Comparison of ENCODE assay signal across 9 cellular contexts in the genomic region with DNA sequence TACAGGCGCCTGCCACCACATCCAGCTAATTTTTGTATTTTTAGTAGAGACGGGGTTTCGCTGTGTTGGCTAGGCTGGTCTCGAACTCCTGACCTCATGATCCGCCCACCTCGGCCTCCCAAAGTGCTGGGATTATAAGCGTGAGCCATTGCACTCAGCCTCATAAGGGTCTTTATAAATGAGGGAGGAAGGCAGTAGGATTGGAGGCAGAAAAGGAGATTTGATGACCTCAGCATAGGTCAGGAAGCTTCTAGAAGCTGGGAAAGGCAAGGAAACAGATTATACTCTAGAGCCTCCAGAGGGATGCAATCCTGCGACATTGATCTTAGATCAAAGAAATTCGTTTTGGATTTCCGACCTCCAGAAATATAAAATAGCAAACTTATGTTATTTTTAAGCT. TPM values are rescaled to one million over a fixed set of nuclear protein-coding genes. Genes with fewer than 3 reads are reported as not detected.
A peak's percentile ranks its signal among the peaks of the same experiment; 100 is the strongest.
DNase-seq lines count a peak whose midpoint lies in the region; ATAC-seq, FAIRE-seq and TF ChIP-seq lines count a peak whose summit lies in the region.
"Not testable (repeated sequence)": the region's sequence is repeated elsewhere in the genome, so short reads cannot be mapped to it uniquely, and the experiment has no call there.
"Had no signal": no experiment of that assay in that cellular context is flagged by ENCODE, and none has a peak within 500 bp of the region (broad histone marks: within the 10 kb centered on the region; RNA-seq: fewer than 3 reads in every experiment).

No MANE protein-coding gene starts in this region.

- not testable (repeated sequence) for H3K36me3 Mint-ChIP-seq in CD8-positive, alpha-beta T cell; T-helper 17 cell (ENCODE audit: low read depth)
- peaks cover 11% of the 10 kb centered on the region for H3K36me3 Mint-ChIP-seq in activated T-helper 1 cell treated with anti-CD3 and anti-CD28 coated beads, Interleukin-12 subunit alpha, Interleukin-12 subunit beta, Interleukin-2, Interleukin-4 antibody, amounts not matched to agents 30 ng/mL and 10 ng/mL and 1 ng/mL, durations not matched to agents 14 hours and 24 hours and 36 hours (ENCODE audit: low read depth)
- peaks cover 10% of the 10 kb centered on the region for H3K36me3 Mint-ChIP-seq in central memory CD8-positive, alpha-beta T cell (ENCODE audit: insufficient read depth)

- H3K79me2 ChIP-seq in MM.1S (ENCODE audit: low read length); HepG2 (ENCODE audit: insufficient read depth, low read length): not testable (repeated sequence)

- not testable (repeated sequence) for TF ChIP-seq EP300 in HepG2 (IDR thresholded peaks at IDR 0.05; ENCODE audit: low read depth in 2 of 2, low read length in 2 of 2); HepG2 (CRISPR knock-in tag; IDR thresholded peaks at IDR 0.05; ENCODE audit: borderline replicate concordance)

- H3K9me2 ChIP-seq in MM.1S (replicated peaks; ENCODE audit: insufficient read depth, low read length): not testable (repeated sequence)

- not testable (repeated sequence) for TF ChIP-seq RAD21 in HepG2 (CRISPR knock-in tag; IDR thresholded peaks at IDR 0.05)

- TF ChIP-seq POLR2A in HepG2 (IDR thresholded peaks at IDR 0.05; ENCODE audit: insufficient read depth in 1 of 2, low read depth in 2 of 2, low read length in 2 of 2); gastrocnemius medialis (IDR thresholded peaks at IDR 0.05): not testable (repeated sequence)

- H3K27ac Mint-ChIP-seq in CD8-positive, alpha-beta T cell: peak overlapping the region; percentile 62
- H3K27ac Mint-ChIP-seq in T-helper 17 cell: peak overlapping the region; percentile 94
- H3K27ac Mint-ChIP-seq in activated T-helper 1 cell treated with anti-CD3 and anti-CD28 coated beads, Interleukin-12 subunit alpha, Interleukin-12 subunit beta, Interleukin-2, Interleukin-4 antibody, amounts not matched to agents 30 ng/mL and 10 ng/mL and 1 ng/mL, durations not matched to agents 14 hours and 24 hours and 36 hours: peak overlapping the region; percentile 25
- peak overlapping the region; percentile 90 for H3K27ac Mint-ChIP-seq in central memory CD8-positive, alpha-beta T cell (ENCODE audit: low read depth)

- intact Hi-C loops in CD8-positive, alpha-beta T cell (cut with DNase I, micrococcal nuclease): loop anchor here (2.0 to 5.0 kb wide), 4 partner anchors 30 to 166 kb away; no protein-coding TSS in a partner anchor
- intact Hi-C loops in activated T-helper 1 cell treated with anti-CD3 and anti-CD28 coated beads, Interleukin-12 subunit alpha, Interleukin-12 subunit beta, Interleukin-2, Interleukin-4 antibody, amounts not matched to agents 30 ng/mL and 10 ng/mL and 1 ng/mL, durations not matched to agents 14 hours and 24 hours and 36 hours (cut with micrococcal nuclease): loop anchor here (2.0 to 10.0 kb wide), 4 partner anchors 72 to 1616 kb away; no protein-coding TSS in a partner anchor
- intact Hi-C loops in HepG2 (cut with micrococcal nuclease; ENCODE audit: unreplicated experiment): not testable (repeated sequence)
- intact Hi-C loops in gastrocnemius medialis (cut with DNase I; ENCODE audit: low total_unique reads): loop anchor here (2.0 to 10.0 kb wide), 4 partner anchors 41 to 472 kb away; a partner anchor contains a TSS

- H3F3A ChIP-seq in MM.1S (ENCODE audit: insufficient read depth, low read length): peaks cover 28% of the 10 kb centered on the region

- TF ChIP-seq CTCF in CD8-positive, alpha-beta T cell (IDR thresholded peaks at IDR 0.05); MM.1S (IDR thresholded peaks at IDR 0.05; ENCODE audit: low read length); HepG2 (CRISPR knock-in tag; IDR thresholded peaks at IDR 0.05); gastrocnemius medialis (IDR thresholded peaks at IDR 0.05 in 4 of 5, conservative IDR thresholded peaks at IDR 0.05 in 1 of 5): not testable (repeated sequence)

- not testable (repeated sequence) for DNase-seq in CD8-positive, alpha-beta T cell; MM.1S; T-helper 17 cell; activated T-helper 1 cell treated with anti-CD3 and anti-CD28 coated beads, Interleukin-12 subunit alpha, Interleukin-12 subunit beta, Interleukin-2, Interleukin-4 antibody, amounts not matched to agents 30 ng/mL and 10 ng/mL and 1 ng/mL, durations not matched to agents 14 hours and 24 hours and 36 hours (ENCODE audit: low spot score); central memory CD8-positive, alpha-beta T cell (ENCODE audit: low spot score in 2 of 2); HepG2 (ENCODE audit: low spot score); gastrocnemius medialis

- not testable (repeated sequence) for ATAC-seq in CD8-positive, alpha-beta T cell; T-helper 17 cell; central memory CD8-positive, alpha-beta T cell (replicated peaks; ENCODE audit: extremely low read depth, poor library complexity, severe bottlenecking); HepG2; gastrocnemius medialis

- not testable (repeated sequence) for H3K4me2 ChIP-seq in MM.1S (ENCODE audit: low read depth, low read length); HepG2 (ENCODE audit: low read depth, low read length)

- not testable (repeated sequence) for H2AFZ ChIP-seq in MM.1S (ENCODE audit: low read length); HepG2 (ENCODE audit: low read length)

- in situ Hi-C loops in HepG2 (cut with HindIII; ENCODE audit: extremely low pct_ligation_motif_present, low pct_unique_long_range_greater_than_20kb); gastrocnemius medialis (cut with MboI; ENCODE audit: low sequenced_read_pairs in 4 of 4): not testable (repeated sequence)

- CTCF ChIA-PET in CD8-positive, alpha-beta T cell (lab: Charles Lee): interaction anchor here (0.6 to 2.9 kb wide), 8 partner anchors 9 to 866 kb away, joined by 3 to 20 read pairs (median 4); no protein-coding TSS in a partner anchor
- CTCF ChIA-PET in HepG2 (lab: Yijun Ruan, JAX; ENCODE audit: low intra/inter-chr PET ratio, low total read pairs): not testable (repeated sequence)

- not testable (repeated sequence) for H3K4me3 ChIP-seq in CD8-positive, alpha-beta T cell (ENCODE audit: low read depth, low read length); MM.1S (ENCODE audit: low read length); HepG2 (replicated peaks in 1 of 3; ENCODE audit: insufficient read depth in 1 of 3, low read depth in 2 of 3, low read length in 3 of 3); gastrocnemius medialis

- not testable (repeated sequence) for H3K4me3 Mint-ChIP-seq in CD8-positive, alpha-beta T cell; T-helper 17 cell; activated T-helper 1 cell treated with anti-CD3 and anti-CD28 coated beads, Interleukin-12 subunit alpha, Interleukin-12 subunit beta, Interleukin-2, Interleukin-4 antibody, amounts not matched to agents 30 ng/mL and 10 ng/mL and 1 ng/mL, durations not matched to agents 14 hours and 24 hours and 36 hours; central memory CD8-positive, alpha-beta T cell

- 50% methylated on average over 10 of the region's 10 CpGs for WGBS in HepG2 (ENCODE audit: low lambda C conversion rate)

- H3K36me3 ChIP-seq in CD8-positive, alpha-beta T cell (ENCODE audit: insufficient read depth, low read length); MM.1S (replicated peaks; ENCODE audit: insufficient read depth, low read length); HepG2 (replicated peaks in 1 of 2; ENCODE audit: control insufficient read depth in 1 of 2, insufficient read depth in 2 of 2, low read length in 2 of 2); gastrocnemius medialis: not testable (repeated sequence)

- not testable (repeated sequence) for H3K27me3 Mint-ChIP-seq in CD8-positive, alpha-beta T cell (ENCODE audit: low read depth); T-helper 17 cell; activated T-helper 1 cell treated with anti-CD3 and anti-CD28 coated beads, Interleukin-12 subunit alpha, Interleukin-12 subunit beta, Interleukin-2, Interleukin-4 antibody, amounts not matched to agents 30 ng/mL and 10 ng/mL and 1 ng/mL, durations not matched to agents 14 hours and 24 hours and 36 hours (ENCODE audit: insufficient read depth); central memory CD8-positive, alpha-beta T cell

- H3K4me1 Mint-ChIP-seq in CD8-positive, alpha-beta T cell (ENCODE audit: low read depth): peaks cover 63% of the 10 kb centered on the region
- peaks cover 43% of the 10 kb centered on the region for H3K4me1 Mint-ChIP-seq in T-helper 17 cell
- H3K4me1 Mint-ChIP-seq in activated T-helper 1 cell treated with anti-CD3 and anti-CD28 coated beads, Interleukin-12 subunit alpha, Interleukin-12 subunit beta, Interleukin-2, Interleukin-4 antibody, amounts not matched to agents 30 ng/mL and 10 ng/mL and 1 ng/mL, durations not matched to agents 14 hours and 24 hours and 36 hours (ENCODE audit: low read depth): peaks cover 78% of the 10 kb centered on the region
- peaks cover 57% of the 10 kb centered on the region for H3K4me1 Mint-ChIP-seq in central memory CD8-positive, alpha-beta T cell

- not testable (repeated sequence) for H3K9ac ChIP-seq in MM.1S (ENCODE audit: low read length); HepG2 (ENCODE audit: insufficient read depth, low read depth, low read length)

- not testable (repeated sequence) for H3K9me3 Mint-ChIP-seq in CD8-positive, alpha-beta T cell; activated T-helper 1 cell treated with anti-CD3 and anti-CD28 coated beads, Interleukin-12 subunit alpha, Interleukin-12 subunit beta, Interleukin-2, Interleukin-4 antibody, amounts not matched to agents 30 ng/mL and 10 ng/mL and 1 ng/mL, durations not matched to agents 14 hours and 24 hours and 36 hours; central memory CD8-positive, alpha-beta T cell

- POLR2A ChIA-PET in CD8-positive, alpha-beta T cell (lab: Charles Lee): interaction anchor here (0.6 to 4.3 kb wide), 4 partner anchors 31 to 159 kb away, joined by 3 to 44 read pairs (median 14); a partner anchor contains a TSS
- POLR2A ChIA-PET in HepG2 (lab: Yijun Ruan, JAX): not testable (repeated sequence)

- peaks cover 39% of the 10 kb centered on the region for H3K4me1 ChIP-seq in CD8-positive, alpha-beta T cell (ENCODE audit: insufficient read depth, low read length)
- peaks cover 24% of the 10 kb centered on the region for H3K4me1 ChIP-seq in MM.1S (ENCODE audit: low read length)
- not testable (repeated sequence) for H3K4me1 ChIP-seq in HepG2 (ENCODE audit: insufficient read depth, low read length)
- peaks cover 20 to 28% of the 10 kb centered on the region in 2 donors for H3K4me1 ChIP-seq in gastrocnemius medialis

- not testable (repeated sequence) for H3K9me3 ChIP-seq in CD8-positive, alpha-beta T cell (ENCODE audit: low read length); MM.1S (replicated peaks; ENCODE audit: insufficient read depth, low read length); T-helper 17 cell (ENCODE audit: control insufficient read depth, low read length, poor library complexity, severe bottlenecking); HepG2 (ENCODE audit: low read length); gastrocnemius medialis

- H3K27me3 ChIP-seq in CD8-positive, alpha-beta T cell (ENCODE audit: insufficient read depth, low read length); MM.1S (replicated peaks; ENCODE audit: insufficient read depth, low read length); HepG2 (ENCODE audit: control insufficient read depth in 1 of 2, insufficient read depth in 2 of 2, low read length in 2 of 2); gastrocnemius medialis: not testable (repeated sequence)

- not testable (repeated sequence) for BruUV-seq in HepG2 (replicated peaks; lab: Mats Ljungman, UMichigan)

- H4K20me1 ChIP-seq in MM.1S (ENCODE audit: insufficient read depth, low read length); HepG2 (ENCODE audit: insufficient read depth, low read length): not testable (repeated sequence)

- not testable (repeated sequence) for FAIRE-seq in HepG2 (lab: Jason Lieb, UNC)

- H3K27ac ChIP-seq in CD8-positive, alpha-beta T cell (ENCODE audit: low read depth, low read length); HepG2 (ENCODE audit: extremely low read length, insufficient read depth, low read length): not testable (repeated sequence)
- peak overlapping the region; percentile 98; the same call in 1 of the 2 replicates for H3K27ac ChIP-seq in MM.1S (ENCODE audit: low read length)
- H3K27ac ChIP-seq in gastrocnemius medialis: peak overlapping the region; percentile 92 to 96 (median 94)

RNA-seq across cellular contexts. Expression of a gene that starts 1.4 kb away (rescaled TPM):
- total RNA-seq in CD8-positive, alpha-beta T cell: under 1 TPM; 0.22 to 0.72 TPM
- total RNA-seq in T-helper 17 cell (under 1 TPM; 0.42 to 0.52 TPM), HepG2 (2016; rRNA removed; fragmentation: Illumina TruSeq; extraction: Trizol) (not detected in 2 replicates), gastrocnemius medialis (100 to 1,000 TPM in 2 of 4 donors, 10 to 100 TPM in 2; 58.3 to 197 (median 124) TPM)
- total RNA-seq in activated T-helper 1 cell treated with anti-CD3 and anti-CD28 coated beads, Interleukin-12 subunit alpha, Interleukin-12 subunit beta, Interleukin-2, Interleukin-4 antibody, amounts not matched to agents 30 ng/mL and 10 ng/mL and 1 ng/mL, durations not matched to agents 14 hours and 24 hours and 36 hours: 0.08 TPM in 1 of 2 replicates, not detected in the other
- total RNA-seq in HepG2 (2016; cell fraction: cytosol; rRNA removed; fragmentation: Illumina TruSeq; extraction: Trizol; ENCODE audit: low read depth): not detected in 2 replicates
- total RNA-seq in HepG2 (2016; cell fraction: insoluble cytoplasmic fraction; rRNA removed; fragmentation: Illumina TruSeq; extraction: Trizol): not detected in 2 replicates
- not detected in 2 replicates for total RNA-seq in HepG2 (2016; cell fraction: membrane; rRNA removed; fragmentation: Illumina TruSeq; extraction: Trizol)
- total RNA-seq in HepG2 (2016; cell fraction: nucleus; rRNA removed; fragmentation: Illumina TruSeq; extraction: Trizol): not detected in 2 replicates
- polyA plus RNA-seq in HepG2 (2011; rRNA removed): not detected in 2 replicates
- 0.01 TPM in 1 of 2 replicates, not detected in the other for polyA plus RNA-seq in HepG2 (2011; cell fraction: cytosol; rRNA removed)
- polyA plus RNA-seq in HepG2 (2011; cell fraction: nucleus; rRNA removed): not detected in 2 replicates
- polyA plus RNA-seq in HepG2 (2012): not detected in 2 replicates
- polyA plus RNA-seq in HepG2 (2016; cell fraction: cytosol; fragmentation: Illumina TruSeq; extraction: Trizol; ENCODE audit: low read depth): not detected in 2 replicates
- polyA plus RNA-seq in HepG2 (2016; cell fraction: insoluble cytoplasmic fraction; fragmentation: Illumina TruSeq; extraction: Trizol; ENCODE audit: low read depth): not detected in 2 replicates
- polyA plus RNA-seq in HepG2 (2016; cell fraction: membrane; fragmentation: Illumina TruSeq; extraction: Trizol; ENCODE audit: low read depth): not detected in 2 replicates
- polyA plus RNA-seq in HepG2 (2016; cell fraction: nucleus; fragmentation: Illumina TruSeq; extraction: Trizol; ENCODE audit: insufficient read depth, low read depth): not detected in 2 replicates
- not detected in 2 replicates for polyA minus RNA-seq in HepG2 (2011; rRNA and poly(A)+ RNA removed; ENCODE audit: low replicate concordance)
- polyA minus RNA-seq in HepG2 (2011; cell fraction: cytosol; rRNA and poly(A)+ RNA removed): not detected in 2 replicates
- polyA minus RNA-seq in HepG2 (2011; cell fraction: nucleus; rRNA and poly(A)+ RNA removed): not detected in 2 replicates
- total RNA-seq: HT-29, SJSA1 had no signal

Comparison
In these comparisons a context has a peak if more than half of its experiments do, and no peak if none do; other contexts are left out.
1. H3K27ac Mint-ChIP-seq: peak in every context shown above with its lines; median percentile 94 in T-helper 17 cell; 90 in central memory CD8-positive, alpha-beta T cell; 62 in CD8-positive, alpha-beta T cell; 25 in activated T-helper 1 cell treated with anti-CD3 and anti-CD28 coated beads, Interleukin-12 subunit alpha, Interleukin-12 subunit beta, Interleukin-2, Interleukin-4 antibody, amounts not matched to agents 30 ng/mL and 10 ng/mL and 1 ng/mL, durations not matched to agents 14 hours and 24 hours and 36 hours.
2. RNA of a gene that starts 1.4 kb away (total RNA-seq): 58.3 to 197 TPM in gastrocnemius medialis; 0.22 to 0.72 TPM in CD8-positive, alpha-beta T cell, 0.42 to 0.52 TPM in T-helper 17 cell, 0.08 TPM in activated T-helper 1 cell treated with anti-CD3 and anti-CD28 coated beads, Interleukin-12 subunit alpha, Interleukin-12 subunit beta, Interleukin-2, Interleukin-4 antibody, amounts not matched to agents 30 ng/mL and 10 ng/mL and 1 ng/mL, durations not matched to agents 14 hours and 24 hours and 36 hours and not detected in HepG2; every median in the first group is over 10 times any median in the second.